In genomic region chr6:21213492-21213891, GRCh38 we compare ENCODE assay signal across 15 cellular contexts.
DNase-seq lines count a peak whose midpoint lies in the region; ATAC-seq and TF ChIP-seq lines count a peak whose summit lies in the region.
"Had no signal": no experiment of that assay in that cellular context is flagged by ENCODE, and none has a peak within 500 bp of the region (broad histone marks: within the 10 kb centered on the region; RNA-seq: fewer than 3 reads in every experiment).

No MANE protein-coding gene starts in this region.

- POLR2A ChIA-PET in Caco-2 (lab: Charles Lee): no interaction called here

- no peaks in the 10 kb centered on the region for H3K36me3 ChIP-seq in Caco-2 (ENCODE audit: control insufficient read depth, insufficient read depth, low read length)
- H3K36me3 ChIP-seq in transverse colon: no peaks in the 10 kb centered on the region
- H3K36me3 ChIP-seq: neutrophil had no signal

- no peaks in the 10 kb centered on the region for H3K9me3 ChIP-seq in right cardiac atrium (ENCODE audit: control insufficient read depth, low read length)
- H3K9me3 ChIP-seq in Caco-2: no peaks in the 10 kb centered on the region
- no peaks in the 10 kb centered on the region for H3K9me3 ChIP-seq in transverse colon
- H3K9me3 ChIP-seq: neutrophil had no signal

- BruUV-seq in Caco-2 (replicated peaks; lab: Mats Ljungman, UMichigan): no TSS peak

- TF ChIP-seq EP300 in transverse colon (IDR thresholded peaks at IDR 0.05; ENCODE audit: low read depth): no peak

- H3K4me1 ChIP-seq in right cardiac atrium (ENCODE audit: control insufficient read depth, insufficient read depth, low read length) (no peaks in the 10 kb centered on the region), Caco-2 (0 out of 2 replicates have a peak, but pooled peaks cover 4% of the 10 kb centered on the region), transverse colon (no peaks in the 10 kb centered on the region)

- H3K27me3 Mint-ChIP-seq in Caco-2 (ENCODE audit: insufficient read depth, unreplicated experiment): no peaks in the 10 kb centered on the region

- no peak for TF ChIP-seq CTCF in Caco-2 (IDR thresholded peaks at IDR 0.05; ENCODE audit: insufficient read depth in 1 of 2, low read depth in 1 of 2, low read length in 1 of 2, severe bottlenecking in 1 of 2, unreplicated experiment in 1 of 2)
- TF ChIP-seq CTCF in transverse colon (IDR thresholded peaks at IDR 0.05): no peak

- no peak overlapping the region for H3K27ac Mint-ChIP-seq in Caco-2 (ENCODE audit: unreplicated experiment)

- H3K4me3 Mint-ChIP-seq in Caco-2 (ENCODE audit: unreplicated experiment): no peak overlapping the region

- ATAC-seq in GM18498 (IDR thresholded peaks at IDR 0.05; ENCODE audit: unreplicated experiment): peak; percentile 69
- ATAC-seq in GM19438 (IDR thresholded peaks at IDR 0.05; ENCODE audit: low read depth, unreplicated experiment): peak; percentile 52
- peak; percentile 66 for ATAC-seq in HG02798 (IDR thresholded peaks at IDR 0.05; ENCODE audit: poor library complexity, unreplicated experiment)
- ATAC-seq in HG03439 (IDR thresholded peaks at IDR 0.05; ENCODE audit: unreplicated experiment): peak; percentile 56
- ATAC-seq in right cardiac atrium: no peak
- ATAC-seq: activated CD4-positive, CD25-positive, alpha-beta regulatory T cell treated with anti-CD3 and anti-CD28 coated beads, Interleukin-2, amount 50 U/mL, for 24 hours; left ventricle myocardium superior had no signal

- CTCF ChIA-PET in Caco-2 (lab: Charles Lee): no interaction called here

- no peak for TF ChIP-seq POLR2A in transverse colon (IDR thresholded peaks at IDR 0.05)

- DNase-seq in HK-2 (ENCODE audit: unreplicated experiment) (no peak), right cardiac atrium (no peak), Caco-2 (no peak), transverse colon (no peak)
- DNase-seq: activated effector memory CD4-positive, alpha-beta T cell treated with Interleukin-2 at 50 U/mL for 16 hours; DMS79; left ventricle myocardium superior; NCI-H1417 had no signal

- peaks cover 6% of the 10 kb centered on the region for H3K4me1 Mint-ChIP-seq in Caco-2 (ENCODE audit: low read depth, unreplicated experiment)

- H3K4me3 ChIP-seq in right cardiac atrium (ENCODE audit: low read length) (no peak overlapping the region), Caco-2 (ENCODE audit: low read depth, low read length) (no peak overlapping the region), transverse colon (no peak overlapping the region)
- H3K4me3 ChIP-seq: SK-N-MC had no signal

- no peaks in the 10 kb centered on the region for H3K9me3 Mint-ChIP-seq in Caco-2 (ENCODE audit: unreplicated experiment)

- in situ Hi-C loops in transverse colon (cut with MboI; ENCODE audit: low pct_ligation_motif_present in 1 of 4, low pct_unique_long_range_greater_than_20kb in 1 of 4, low sequenced_read_pairs in 3 of 4): no loop called here

- H3K27me3 ChIP-seq in right cardiac atrium (ENCODE audit: control insufficient read depth, insufficient read depth) (no peaks in the 10 kb centered on the region), Caco-2 (replicated peaks; ENCODE audit: control insufficient read depth, insufficient read depth, low read length) (no peaks in the 10 kb centered on the region; the same call in 1 of the 2 replicates), transverse colon (no peaks in the 10 kb centered on the region)
- H3K27me3 ChIP-seq: neutrophil had no signal

- intact Hi-C loops in right cardiac atrium (cut with DNase I): no loop called here
- intact Hi-C loops in Caco-2 (cut with micrococcal nuclease; ENCODE audit: unreplicated experiment): no loop called here
- intact Hi-C loops in transverse colon (cut with DNase I; ENCODE audit: low total_unique reads): no loop called here

- no peaks in the 10 kb centered on the region for H3K36me3 Mint-ChIP-seq in Caco-2 (ENCODE audit: insufficient read depth, unreplicated experiment)

- WGBS in right cardiac atrium: 81% methylated on average over 3 of the region's 3 CpGs
- 72 to 76% methylated on average over 3 of the region's 3 CpGs for WGBS in transverse colon (ENCODE audit: low coverage in 1 of 2), 2 donors

- H3K27ac ChIP-seq in right cardiac atrium (ENCODE audit: low read length) (no peak overlapping the region), transverse colon (no peak overlapping the region)
- H3K27ac ChIP-seq: neutrophil, SK-N-MC had no signal

Comparison
In these comparisons a context has a peak if more than half of its experiments do, and no peak if none do; other contexts are left out.
1. ATAC-seq: peak in GM18498 (single experiment), GM19438 (single experiment), HG02798 (single experiment) and HG03439 (single experiment); none in right cardiac atrium (0 of 2).